Comparison of ENCODE assay signal across 1 cellular context in the genomic region with DNA sequence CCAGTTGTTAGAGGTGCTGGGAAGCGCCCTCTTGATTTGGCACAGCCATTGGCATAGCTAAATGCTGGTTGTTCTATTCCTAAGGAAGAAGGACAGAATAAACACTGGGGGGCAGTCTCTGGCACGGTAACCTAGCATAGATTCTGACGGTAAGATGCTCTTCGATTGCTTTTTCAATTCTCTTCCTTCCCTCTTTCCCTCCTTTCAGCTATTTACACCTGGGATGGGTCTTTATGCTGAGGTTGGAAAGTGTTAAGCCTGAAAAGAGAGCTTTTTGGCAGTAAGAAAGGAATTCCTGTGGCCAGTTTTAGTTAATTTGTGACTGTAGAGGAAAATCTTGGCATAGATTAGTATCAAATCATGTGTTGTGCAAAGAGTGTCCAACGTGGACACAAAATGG.
TF ChIP-seq lines count a peak whose summit lies in the region.

No MANE protein-coding gene starts in this region.

TF ChIP-seq in WTC11, 78 proteins besides CTCF, POLR2A, EP300 and RAD21 (continued from another document):
- TF ChIP-seq AFF4 (CRISPR knock-in tag; IDR thresholded peaks at IDR 0.05; ENCODE audit: borderline replicate concordance) (no peak), ELF4 (CRISPR knock-in tag; IDR thresholded peaks at IDR 0.05; ENCODE audit: low read depth) (no peak)
